ENCODE assay signal across 1 cellular context in the genomic region with DNA sequence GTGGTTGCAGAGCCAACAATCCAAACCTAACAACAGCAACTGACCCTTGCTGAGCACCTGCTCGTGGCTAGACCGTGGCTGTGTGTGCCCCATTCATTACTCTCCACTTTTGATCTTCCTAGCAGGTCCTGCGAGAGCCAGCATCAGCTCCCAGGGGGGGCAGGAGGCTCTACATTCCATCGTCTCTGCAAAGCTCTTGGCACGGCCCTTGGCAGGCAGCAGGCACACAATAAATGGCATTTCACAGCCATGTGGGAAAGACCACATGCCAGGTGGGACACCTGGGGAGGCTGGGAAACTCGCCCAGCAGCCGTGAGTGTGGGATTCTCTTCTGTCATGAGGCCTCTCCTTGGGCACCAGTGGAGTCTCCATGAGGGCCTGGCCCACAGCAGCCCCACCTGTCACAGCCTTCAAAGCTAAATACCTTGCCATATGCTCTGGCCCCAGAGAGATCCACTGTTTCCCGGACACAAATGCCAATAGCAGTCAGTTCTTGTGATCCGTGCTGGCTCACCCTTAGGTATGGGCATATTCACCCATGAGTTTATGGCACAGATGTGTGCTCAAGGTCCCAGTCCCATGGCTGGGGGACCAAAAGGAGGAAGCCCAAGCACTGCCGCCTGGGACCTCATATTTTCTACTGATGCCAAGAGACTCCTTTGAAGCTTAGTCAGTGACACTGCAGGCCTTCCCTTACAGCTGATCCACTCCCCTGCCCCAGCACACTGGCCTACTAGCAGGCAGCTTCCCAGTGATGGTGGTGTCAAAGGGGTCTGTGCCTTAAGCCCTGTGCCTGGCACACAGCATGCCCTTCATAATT.
TF ChIP-seq lines count a peak whose summit lies in the region.

No MANE protein-coding gene starts in this region.

TF ChIP-seq in HEK293, 187 proteins besides CTCF, POLR2A, EP300 and RAD21:
- TF ChIP-seq PRDM2 (tag by site-specific recombination; IDR thresholded peaks at IDR 0.05; ENCODE audit: borderline replicate concordance) (no peak), ZNF292 (tag by site-specific recombination; IDR thresholded peaks at IDR 0.05; ENCODE audit: borderline replicate concordance, low read depth) (no peak), ZIC2 (tag by site-specific recombination; IDR thresholded peaks at IDR 0.05) (peak; percentile 76)
